In the genomic region with DNA sequence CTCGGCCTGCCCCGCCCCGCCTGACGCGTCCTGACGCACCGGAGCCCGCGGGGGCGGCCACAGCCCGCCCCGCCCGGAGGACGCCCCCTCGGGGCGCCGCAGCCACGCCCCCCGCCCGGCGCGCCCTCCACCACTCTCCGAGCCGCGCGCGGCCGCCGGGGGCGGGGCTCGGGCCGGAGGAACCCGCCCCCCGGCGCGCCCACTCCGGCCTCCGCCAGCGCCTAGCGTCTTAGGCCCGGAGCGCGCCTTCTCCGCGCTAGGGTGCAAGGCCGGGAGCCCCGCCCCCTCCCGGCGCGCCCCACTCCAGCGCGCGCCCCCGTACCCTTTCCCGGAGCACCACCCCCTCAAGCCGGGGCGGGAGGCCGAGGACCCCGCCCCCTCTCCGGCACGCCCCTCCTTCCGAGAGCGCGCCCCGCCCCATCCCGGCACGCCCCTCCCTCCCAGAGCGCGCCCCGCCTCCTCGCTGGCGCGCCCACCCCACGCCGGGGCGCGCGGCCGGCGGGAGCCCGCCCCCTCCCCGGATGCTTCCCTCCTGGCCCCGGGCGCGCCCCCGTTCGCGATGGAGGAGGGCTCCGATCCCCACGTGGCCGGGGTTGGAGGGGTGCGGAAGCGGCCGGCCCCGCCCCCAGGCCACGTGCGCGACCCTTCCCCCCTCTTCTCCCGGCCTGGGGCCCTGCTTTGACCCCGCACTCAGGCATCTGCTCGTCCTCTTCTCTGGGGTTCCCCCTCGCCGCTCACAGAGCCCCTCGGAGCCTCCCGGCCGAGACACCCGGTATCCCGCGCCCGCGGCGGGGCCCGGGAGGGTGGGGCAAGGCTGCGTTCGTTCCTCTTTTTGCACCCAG, we compare ENCODE assay signal across 1 cellular context.
TF ChIP-seq lines count a peak whose summit lies in the region.

No MANE protein-coding gene starts in this region.

TF ChIP-seq in endothelial cell of umbilical vein, 7 proteins besides CTCF, POLR2A, EP300 and RAD21:
- peak; percentile 97 for TF ChIP-seq MYC (IDR thresholded peaks at IDR 0.05; ENCODE audit: low read depth, low read length)
- TF ChIP-seq, protein P1, sequence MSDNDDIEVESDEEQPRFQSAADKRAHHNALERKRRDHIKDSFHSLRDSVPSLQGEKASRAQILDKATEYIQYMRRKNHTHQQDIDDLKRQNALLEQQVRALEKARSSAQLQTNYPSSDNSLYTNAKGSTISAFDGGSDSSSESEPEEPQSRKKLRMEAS (IDR thresholded peaks at IDR 0.05; ENCODE audit: insufficient read depth, insufficient read length): peak; percentile 95
- no peak for TF ChIP-seq POLR2AphosphoS5 (IDR thresholded peaks at IDR 0.05; ENCODE audit: insufficient read depth, low read depth, low read length)
